Comparison of ENCODE assay signal across 25 cellular contexts in genomic region chr19:14267224-14267741, GRCh38.
"Had no signal": no experiment of that assay in that cellular context is flagged by ENCODE, and none has a peak within 500 bp of the region (broad histone marks: within the 10 kb centered on the region; RNA-seq: fewer than 3 reads in every experiment).

No MANE protein-coding gene starts in this region.

- FAIRE-seq: kidney, pancreas had no signal

- H3K27ac Mint-ChIP-seq: memory B cell; naive B cell; nephron progenitor cell; stimulated activated effector memory CD8-positive, alpha-beta T cell treated with anti-CD3 and anti-CD28 coated beads, Interleukin-12 subunit alpha, Interleukin-12 subunit beta, amount 100 ng/mL, for 72 hours had no signal

- H2AFZ ChIP-seq: hepatocyte had no signal

- H3K4me3 ChIP-seq: dorsolateral prefrontal cortex, hepatocyte, left ventricle myocardium inferior, lower lobe of right lung, pancreas, prostate gland, right lobe of liver, suprapubic skin, thyroid gland, upper lobe of left lung, vagina had no signal

- H3K36me3 Mint-ChIP-seq: memory B cell, naive B cell had no signal

- H3K4me1 Mint-ChIP-seq: memory B cell; naive B cell; stimulated activated effector memory CD8-positive, alpha-beta T cell treated with anti-CD3 and anti-CD28 coated beads, Interleukin-12 subunit alpha, Interleukin-12 subunit beta, amount 100 ng/mL, for 72 hours had no signal

- H3K4me2 ChIP-seq: hepatocyte had no signal

- DNase-seq: cortex of kidney; dorsolateral prefrontal cortex; effector CD8-positive, alpha-beta T cell; foreskin melanocyte; head of caudate nucleus; kidney; left cardiac atrium; left ventricle myocardium inferior; lower lobe of right lung; midbrain; naive B cell; nephron progenitor cell; pancreas; right lobe of liver; stimulated activated CD4-positive, alpha-beta T cell treated with anti-CD3 and anti-CD28 coated beads, Interleukin-4, amount 100 ng/mL, for 1 hour; stimulated activated CD8-positive, alpha-beta memory T cell treated with anti-CD3 and anti-CD28 coated beads, Interleukin-4, amount 100 ng/mL, for 48 hours; stimulated activated naive CD8-positive, alpha-beta T cell treated with anti-CD3 and anti-CD28 coated beads, Interleukin-15, Interleukin-2, amounts not matched to agents 100 U/mL and 50 U/mL, for 24 hours; thyroid gland; upper lobe of left lung had no signal

- H3K27me3 ChIP-seq: pancreas, right lobe of liver, thyroid gland, vagina had no signal

- H3K9me3 Mint-ChIP-seq: memory B cell; naive B cell; stimulated activated effector memory CD8-positive, alpha-beta T cell treated with anti-CD3 and anti-CD28 coated beads, Interleukin-12 subunit alpha, Interleukin-12 subunit beta, amount 100 ng/mL, for 72 hours had no signal

- H3K79me2 ChIP-seq: hepatocyte had no signal

- H3K4me1 ChIP-seq: lower lobe of right lung, pancreas, prostate gland, right lobe of liver, thyroid gland had no signal

- H3K36me3 ChIP-seq: left ventricle myocardium inferior, lower lobe of right lung, pancreas, prostate gland, right lobe of liver, suprapubic skin, thyroid gland, upper lobe of left lung, vagina had no signal

- H3K4me3 Mint-ChIP-seq: memory B cell; naive B cell; stimulated activated effector memory CD8-positive, alpha-beta T cell treated with anti-CD3 and anti-CD28 coated beads, Interleukin-12 subunit alpha, Interleukin-12 subunit beta, amount 100 ng/mL, for 72 hours had no signal

- H3K27ac ChIP-seq: dorsolateral prefrontal cortex, hepatocyte, left ventricle myocardium inferior, lower lobe of right lung, pancreas, prostate gland, right lobe of liver, suprapubic skin, thyroid gland, upper lobe of left lung, vagina had no signal

- H3K9me3 ChIP-seq: left ventricle myocardium inferior, lower lobe of right lung, pancreas, prostate gland, right lobe of liver, suprapubic skin, thyroid gland, upper lobe of left lung, vagina had no signal

- ATAC-seq: left cardiac atrium; lower lobe of right lung; pancreas; right lobe of liver; stimulated activated effector memory CD8-positive, alpha-beta T cell treated with anti-CD3 and anti-CD28 coated beads, Interleukin-12 subunit alpha, Interleukin-12 subunit beta, amount 100 ng/mL, for 72 hours; stimulated activated naive CD8-positive, alpha-beta T cell treated with anti-CD3 and anti-CD28 coated beads, Interleukin-15, Interleukin-2, amounts not matched to agents 100 U/mL and 50 U/mL, for 24 hours had no signal
